ENCODE assay signal across 8 cellular contexts in genomic region chr6:26104457-26105108, GRCh38. TPM values are rescaled to one million over a fixed set of nuclear protein-coding genes. Genes with fewer than 3 reads are reported as not detected.
A peak's percentile ranks its signal among the peaks of the same experiment; 100 is the strongest.
DNase-seq lines count a peak whose midpoint lies in the region; ATAC-seq and TF ChIP-seq lines count a peak whose summit lies in the region.

No MANE protein-coding gene starts in this region.

- peak overlapping the region; percentile 70 for H3K4me3 ChIP-seq in AG10803 (ENCODE audit: low read length)
- H3K4me3 ChIP-seq in esophagus muscularis mucosa: peak overlapping the region; percentile 51 to 62 (median 61)
- peak overlapping the region; percentile 49 for H3K4me3 ChIP-seq in ovary

- intact Hi-C loops in esophagus muscularis mucosa (cut with DNase I): loop anchor here (10.0 kb wide), 1 partner anchor 50 kb away; a partner anchor contains a TSS
- intact Hi-C loops in ovary (cut with DNase I): no loop called here

- peaks cover 10 to 16% (median 14%) of the 10 kb centered on the region in 4 donors for H3K4me1 ChIP-seq in esophagus muscularis mucosa
- H3K4me1 ChIP-seq in ovary (ENCODE audit: insufficient read depth): no peaks in the 10 kb centered on the region

- ATAC-seq in GM21786 (IDR thresholded peaks at IDR 0.05; ENCODE audit: unreplicated experiment): peak; percentile 7

- DNase-seq in AG10803 (ENCODE audit: low read depth) (no peak), SK-N-DZ (ENCODE audit: low spot score) (peak; percentile 40), esophagus muscularis mucosa (ENCODE audit: extremely low spot score) (no peak), ovary (peak in 1 of 5 donors; percentile 38), NCI-H446 (lab: John Stamatoyannopoulos, UW) (no peak), cerebellum (ENCODE audit: low spot score) (no peak)
- no peak for DNase-seq in effector CD8-positive, alpha-beta T cell (lab: John Stamatoyannopoulos, UW)

- H3K9me3 ChIP-seq in esophagus muscularis mucosa (no peaks in the 10 kb centered on the region), ovary (no peaks in the 10 kb centered on the region)

- no peak for TF ChIP-seq CTCF in AG10803 (conservative IDR thresholded peaks at IDR 0.05; ENCODE audit: low read length)
- no peak for TF ChIP-seq CTCF in esophagus muscularis mucosa (IDR thresholded peaks at IDR 0.05)
- TF ChIP-seq CTCF in ovary (IDR thresholded peaks at IDR 0.05): no peak

- H3K36me3 ChIP-seq in esophagus muscularis mucosa: no peaks in the 10 kb centered on the region
- H3K36me3 ChIP-seq in ovary: no peaks in the 10 kb centered on the region

- H3K27me3 ChIP-seq in esophagus muscularis mucosa: no peaks in the 10 kb centered on the region
- H3K27me3 ChIP-seq in ovary: no peaks in the 10 kb centered on the region

- WGBS in esophagus muscularis mucosa: 40% methylated on average over 22 of the region's 22 CpGs
- 40 to 47% (median 44%) methylated on average over 22 of the region's 22 CpGs for WGBS in ovary, 3 donors

- H3K27ac ChIP-seq in esophagus muscularis mucosa (replicated peaks in 1 of 4) (peak overlapping the region; percentile 83 to 92 (median 91)), ovary (peak overlapping the region in 1 of 2 donors; percentile 76)

- no peak for TF ChIP-seq POLR2A in esophagus muscularis mucosa (IDR thresholded peaks at IDR 0.05; ENCODE audit: low read depth)
- no peak for TF ChIP-seq POLR2A in ovary (IDR thresholded peaks at IDR 0.05)

- TF ChIP-seq EP300 in esophagus muscularis mucosa (IDR thresholded peaks at IDR 0.05): no peak
- TF ChIP-seq EP300 in ovary (IDR thresholded peaks at IDR 0.05): no peak

RNA-seq across cellular contexts. Expression of gene HFE, which starts 17.4 kb away (rescaled TPM):
- polyA plus RNA-seq in SK-N-DZ (2014; cell fraction: cytosol; rRNA removed): not detected in 2 replicates
- polyA plus RNA-seq in SK-N-DZ (2014; cell fraction: nucleus; rRNA removed): not detected in 2 replicates
- 1 to 10 TPM; 3.0 to 9.9 (median 6.5) TPM for total RNA-seq in esophagus muscularis mucosa
- total RNA-seq in ovary: 1 to 10 TPM; 3.6 to 9.0 (median 7.4) TPM
- 10 to 100 TPM in 1 of 2 donors, 1 to 10 TPM in 1; 5.8 to 25.8 TPM for polyA plus RNA-seq in ovary
- total RNA-seq in cerebellum: 1.5 TPM
